Comparison of ENCODE assay signal across 8 cellular contexts in the genomic region with DNA sequence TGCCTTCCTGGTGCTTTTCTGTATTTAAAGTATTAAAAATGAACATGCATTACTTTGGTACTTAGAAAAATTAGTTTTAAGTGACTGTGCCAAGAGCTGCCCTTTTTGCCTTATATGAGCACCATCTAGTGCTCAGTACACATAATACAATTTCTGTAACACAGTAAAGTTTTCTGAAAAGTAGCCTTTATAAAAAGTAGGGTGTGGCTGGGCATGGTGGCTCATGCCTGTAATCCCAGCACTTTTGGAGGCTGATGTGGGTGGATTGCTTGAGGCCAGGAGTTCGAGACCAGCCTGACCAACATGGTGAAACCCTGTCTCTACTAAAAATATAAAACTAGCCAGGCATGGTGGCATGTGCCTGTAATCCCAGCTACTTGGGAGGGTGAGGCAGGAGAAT. TPM values are rescaled to one million over a fixed set of nuclear protein-coding genes. Genes with fewer than 3 reads are reported as not detected.
DNase-seq lines count a peak whose midpoint lies in the region; ATAC-seq, FAIRE-seq and TF ChIP-seq lines count a peak whose summit lies in the region.
"Not testable (repeated sequence)": the region's sequence is repeated elsewhere in the genome, so short reads cannot be mapped to it uniquely, and the experiment has no call there.

No MANE protein-coding gene starts in this region.

- H2AK5ac ChIP-seq in IMR-90 (ENCODE audit: low read depth, low read length); H1 (ENCODE audit: low read depth, low read length): not testable (repeated sequence)

- H3K9me1 ChIP-seq in IMR-90 (ENCODE audit: insufficient read depth, low read length), result not testable (repeated sequence)

- not testable (repeated sequence) for TF ChIP-seq POLR2A in IMR-90 (IDR thresholded peaks at IDR 0.05; ENCODE audit: low read depth, low read length); H1 (IDR thresholded peaks at IDR 0.05; ENCODE audit: control extremely low read depth in 1 of 2, low read depth in 2 of 2, low read length in 2 of 2)

- H4K8ac ChIP-seq in IMR-90 (ENCODE audit: low read depth in 2 of 2, low read length in 2 of 2); H1 (ENCODE audit: extremely low read depth, insufficient read depth, low read length): not testable (repeated sequence)

- H2BK5ac ChIP-seq in IMR-90 (ENCODE audit: low read depth, low read length, poor library complexity, severe bottlenecking); H1 (ENCODE audit: low read depth, low read length): not testable (repeated sequence)

- not testable (repeated sequence) for H3K23ac ChIP-seq in IMR-90 (ENCODE audit: low read depth, low read length); H1 (ENCODE audit: insufficient read length)

- not testable (repeated sequence) for H2AK9ac ChIP-seq in IMR-90 (replicated peaks; ENCODE audit: low read depth, low read length, poor library complexity)

- H4K5ac ChIP-seq in IMR-90 (ENCODE audit: low read depth, low read length); H1 (ENCODE audit: insufficient read length, low read depth, low read length): not testable (repeated sequence)

- H2BK20ac ChIP-seq in IMR-90 (ENCODE audit: low read depth, low read length); H1 (ENCODE audit: low read length): not testable (repeated sequence)

- POLR2A ChIA-PET in IMR-90 (lab: Charles Lee; ENCODE audit: unreplicated experiment), result not testable (repeated sequence)
- POLR2A ChIA-PET in H1 (lab: Charles Lee; ENCODE audit: partially characterized antibody), result interaction anchor here (0.6 kb wide), 1 partner anchor 121 kb away, joined by 3 read pairs; no protein-coding TSS in a partner anchor

- H3K9ac ChIP-seq in IMR-90 (ENCODE audit: low read depth, low read length); H1 (replicated peaks in 1 of 4; ENCODE audit: extremely low read depth in 1 of 4, low read depth in 3 of 4, low read length in 3 of 4); kidney (ENCODE audit: low read length in 2 of 2): not testable (repeated sequence)

- BruUV-seq in IMR-90 (replicated peaks; lab: Mats Ljungman, UMichigan), result not testable (repeated sequence)

- CTCF ChIA-PET in IMR-90 (lab: Yijun Ruan, JAX) (interaction anchor here (1.1 kb wide), 1 partner anchor 39 kb away, joined by 3 read pairs; no protein-coding TSS in a partner anchor), H1 (lab: Charles Lee; ENCODE audit: partially characterized antibody) (interaction anchor here (0.7 to 1.5 kb wide), 5 partner anchors 30 to 373 kb away, joined by 3 to 4 read pairs (median 3); no protein-coding TSS in a partner anchor)

- H4K91ac ChIP-seq in IMR-90 (ENCODE audit: insufficient read depth, low read depth, low read length); H1 (replicated peaks; ENCODE audit: insufficient read length, low read length): not testable (repeated sequence)

- not testable (repeated sequence) for H3K18ac ChIP-seq in IMR-90 (ENCODE audit: low read depth, low read length); H1 (ENCODE audit: extremely low read depth, low read length)

- H4K20me1 ChIP-seq in IMR-90 (ENCODE audit: insufficient read depth, low read length); H1 (replicated peaks in 1 of 2; ENCODE audit: control insufficient read depth in 1 of 2, insufficient read depth in 2 of 2, low read length in 2 of 2): not testable (repeated sequence)

- not testable (repeated sequence) for H3K36me3 ChIP-seq in IMR-90 (ENCODE audit: control insufficient read depth, insufficient read depth, low read length); H1 (ENCODE audit: control insufficient read depth in 2 of 4, insufficient read depth in 4 of 4, low read length in 3 of 4); kidney (ENCODE audit: control insufficient read depth in 1 of 2, insufficient read depth in 2 of 2, low read length in 2 of 2)

- H3K4me3 ChIP-seq in IMR-90 (ENCODE audit: insufficient read depth, low read depth, low read length); H1 (ENCODE audit: extremely low read depth in 1 of 4, insufficient read depth in 2 of 4, low read depth in 3 of 4, low read length in 4 of 4); kidney (ENCODE audit: low read length in 2 of 2): not testable (repeated sequence)

- H3K9me3 ChIP-seq in IMR-90 (ENCODE audit: control insufficient read depth, insufficient read depth, low read length); H1 (ENCODE audit: insufficient read depth in 2 of 2, low read depth in 1 of 2, low read length in 1 of 2); kidney (ENCODE audit: control insufficient read depth in 1 of 2, low read length in 2 of 2): not testable (repeated sequence)

- TF ChIP-seq RAD21 in IMR-90 (IDR thresholded peaks at IDR 0.05; ENCODE audit: low read length) (peak; percentile 90), H1 (IDR thresholded peaks at IDR 0.05 in 1 of 2, conservative IDR thresholded peaks at IDR 0.05 in 1 of 2; ENCODE audit: low read depth in 2 of 2, low read length in 2 of 2) (peak; percentile 53 to 55)

- not testable (repeated sequence) for H3K4me2 ChIP-seq in IMR-90 (ENCODE audit: low read depth, low read length); H1 (ENCODE audit: insufficient read depth in 1 of 2, low read depth in 2 of 2, low read length in 2 of 2)

- not testable (repeated sequence) for H3K4me1 ChIP-seq in IMR-90 (ENCODE audit: control insufficient read depth, insufficient read depth, low read length); H1 (replicated peaks in 1 of 4; ENCODE audit: control insufficient read depth in 3 of 4, insufficient read depth in 4 of 4, low read length in 3 of 4); kidney (ENCODE audit: control insufficient read depth in 1 of 2, insufficient read depth in 1 of 2, low read depth in 1 of 2, low read length in 2 of 2)

- not testable (repeated sequence) for H3K4ac ChIP-seq in IMR-90 (ENCODE audit: low read depth, low read length); H1 (replicated peaks; ENCODE audit: insufficient read length, low read depth, low read length)

- not testable (repeated sequence) for H2AFZ ChIP-seq in IMR-90 (replicated peaks; ENCODE audit: low read length, poor library complexity); H1 (ENCODE audit: low read length)

- TF ChIP-seq EP300 in H1 (IDR thresholded peaks at IDR 0.05; ENCODE audit: borderline replicate concordance in 1 of 2, low read depth in 2 of 2, low read length in 2 of 2), result not testable (repeated sequence)

- not testable (repeated sequence) for H2BK12ac ChIP-seq in H1 (ENCODE audit: low read depth, low read length)

- H3K27ac ChIP-seq in IMR-90 (ENCODE audit: insufficient read depth, low read length); VCaP; H1 (ENCODE audit: low read depth, low read length); kidney (ENCODE audit: low read depth in 2 of 2, low read length in 2 of 2): not testable (repeated sequence)

- DNase-seq in AG08395 (ENCODE audit: low spot score), result peak; percentile 57
- DNase-seq in GM04503 (ENCODE audit: low read depth), result peak; percentile 27
- DNase-seq in IMR-90, result peak; percentile 73
- DNase-seq in NCI-H82 (lab: John Stamatoyannopoulos, UW), result peak; percentile 6
- not testable (repeated sequence) for DNase-seq in H1 (ENCODE audit: low read depth in 1 of 2, low spot score in 2 of 2); kidney
- DNase-seq in pulmonary artery endothelial cell (ENCODE audit: low read depth, low spot score), result peak; percentile 15

- not testable (repeated sequence) for H2BK120ac ChIP-seq in IMR-90 (ENCODE audit: low read depth, low read length); H1 (replicated peaks; ENCODE audit: low read depth, low read length)

- peaks cover 7 to 20% of the 10 kb centered on the region in 2 experiments for H3K79me1 ChIP-seq in IMR-90 (ENCODE audit: low read depth in 1 of 2, low read length in 2 of 2)
- not testable (repeated sequence) for H3K79me1 ChIP-seq in H1 (ENCODE audit: low read depth, low read length)

- dilution Hi-C loops in IMR-90 (cut with HindIII; ENCODE audit: low sequenced_read_pairs, unreplicated experiment), result not testable (repeated sequence)

- not testable (repeated sequence) for H3K23me2 ChIP-seq in H1 (ENCODE audit: low read depth, low read length)

- H2BK15ac ChIP-seq in IMR-90 (ENCODE audit: low read depth, low read length); H1 (ENCODE audit: low read length): not testable (repeated sequence)

- H3K14ac ChIP-seq in IMR-90 (replicated peaks; ENCODE audit: low read depth, low read length); H1 (ENCODE audit: insufficient read length): not testable (repeated sequence)

- not testable (repeated sequence) for H3K79me2 ChIP-seq in H1 (ENCODE audit: control insufficient read depth in 1 of 2, insufficient read depth in 2 of 2, low read length in 2 of 2)

- TF ChIP-seq CTCF in IMR-90 (conservative IDR thresholded peaks at IDR 0.05; ENCODE audit: low read depth, low read length) (peak; percentile 75), VCaP (conservative IDR thresholded peaks at IDR 0.05) (peak; percentile 70), H1 (IDR thresholded peaks at IDR 0.05; ENCODE audit: control extremely low read depth in 1 of 3, insufficient read depth in 1 of 3, low read depth in 1 of 3, low read length in 3 of 3) (peak in 1 of 3 experiments; percentile 11; a peak in 2 of 4 replicates), kidney (IDR thresholded peaks at IDR 0.05; ENCODE audit: borderline replicate concordance, extremely low read depth, insufficient read depth) (peak; percentile 62)

- in situ Hi-C loops in IMR-90 (cut with MboI; ENCODE audit: low sequenced_read_pairs), result loop anchor here (10.0 kb wide), 2 partner anchors 161 to 741 kb away; no protein-coding TSS in a partner anchor

- FAIRE-seq in H1 (lab: Jason Lieb, UNC), result not testable (repeated sequence)
- FAIRE-seq in kidney (lab: Jason Lieb, UNC), result peak; percentile 94

- no CpG with 5 or more reads among the region's 1 CpG for WGBS in IMR-90 (ENCODE audit: extremely low coverage in 2 of 2, insufficient read length in 1 of 2), 2 experiments
- 90% methylated on average over 1 of the region's 1 CpG; no CpG with 5 or more reads in 1 of the 2 experiments for WGBS in H1 (ENCODE audit: extremely low coverage in 1 of 2, insufficient coverage in 1 of 2, insufficient read length in 1 of 2, insufficient replicate concordance in 2 of 2, low coverage in 1 of 2, low lambda C conversion rate in 2 of 2, missing lambda C conversion rate in 1 of 2), 2 experiments

- intact Hi-C loops in IMR-90 (cut with micrococcal nuclease), result loop anchor here (1.0 to 10.0 kb wide), 4 partner anchors 164 to 741 kb away; a partner anchor contains a TSS
- intact Hi-C loops in kidney (cut with DNase I), result not testable (repeated sequence)

- peak; percentile 87 for ATAC-seq in IMR-90 (ENCODE audit: low read depth)

- not testable (repeated sequence) for H3K27me3 ChIP-seq in IMR-90 (ENCODE audit: control insufficient read depth, insufficient read depth, low read length); H1 (replicated peaks in 1 of 4; ENCODE audit: control insufficient read depth in 3 of 4, extremely low read depth in 1 of 4, insufficient read depth in 3 of 4, low read length in 3 of 4)

- H3K56ac ChIP-seq in IMR-90 (ENCODE audit: extremely low read depth, insufficient read depth, low read length); H1 (replicated peaks; ENCODE audit: insufficient read length, low read depth, low read length): not testable (repeated sequence)

RNA-seq across cellular contexts. Expression of a gene that starts 45.0 kb away (rescaled TPM):
- total RNA-seq in IMR-90 (2012; rRNA removed) (19.4 and 25.3 TPM in 2 replicates), kidney (57.4 TPM), pulmonary artery endothelial cell (32.0 and 39.8 TPM in 2 replicates)
- polyA plus RNA-seq in IMR-90 (2012; rRNA removed) (12.9 and 13.0 TPM in 2 replicates), H1 (2011; rRNA removed) (25.5 and 32.9 TPM in 2 replicates), kidney (ENCODE audit: insufficient read depth, low read depth, low replicate concordance) (24.3 TPM)
- polyA plus RNA-seq in IMR-90 (2012; cell fraction: cytosol; rRNA removed), result 8.4 and 14.2 TPM in 2 replicates
- polyA plus RNA-seq in IMR-90 (2012; cell fraction: nucleus; rRNA removed; ENCODE audit: low replicate concordance), result 6.4 and 11.3 TPM in 2 replicates
- 60.7 and 63.8 TPM in 2 replicates for total RNA-seq in H1 (2021; fragmentation: NEBNext Ultra II Directional; extraction: Animal tissue kit (Norgen Biotek cat#: 25700))
- 29.7 TPM for polyA plus RNA-seq in H1 (2011; cell fraction: cytosol; rRNA removed)
- 26.4 TPM for polyA plus RNA-seq in H1 (2011; cell fraction: nucleus; rRNA removed)
- 29.7 to 50.9 TPM (median 34.3 TPM) in 4 replicates for polyA plus RNA-seq in H1 (2012, experiment 1 of 2)
- 4.5 TPM for polyA plus RNA-seq in H1 (2012, experiment 2 of 2)
- 36.2 TPM for polyA plus RNA-seq in H1 (2013, experiment 1 of 2)
- polyA plus RNA-seq in H1 (2013, experiment 2 of 2), result 34.9 TPM
- 79.1 and 91.3 TPM in 2 replicates for polyA minus RNA-seq in H1 (2011; rRNA and poly(A)+ RNA removed)
- polyA minus RNA-seq in H1 (2011; cell fraction: cytosol; rRNA and poly(A)+ RNA removed), result 50.1 TPM
- 183 TPM for polyA minus RNA-seq in H1 (2011; cell fraction: nucleus; rRNA and poly(A)+ RNA removed)
